In the genomic region with DNA sequence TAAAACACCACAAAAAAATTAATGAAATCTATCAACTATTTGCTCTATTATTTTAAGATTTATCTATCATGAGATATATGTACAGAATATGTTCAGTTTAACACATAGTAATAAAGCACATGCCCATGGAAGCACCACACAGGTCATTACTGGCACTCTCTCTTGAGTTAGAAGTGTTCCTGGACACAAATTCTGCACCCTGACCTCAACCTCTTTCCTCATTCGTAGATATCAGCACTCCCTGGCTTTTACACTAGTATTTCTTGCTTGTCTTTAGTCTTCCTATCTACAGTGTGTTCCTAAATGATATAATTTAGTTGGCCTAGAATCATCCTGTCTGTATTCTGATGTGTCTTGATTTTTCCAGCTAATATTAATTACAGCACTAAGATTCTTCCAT, we compare ENCODE assay signal across 35 cellular contexts.
"Had no signal": no experiment of that assay in that cellular context is flagged by ENCODE, and none has a peak within 500 bp of the region (broad histone marks: within the 10 kb centered on the region; RNA-seq: fewer than 3 reads in every experiment).

No MANE protein-coding gene starts in this region.

- DNase-seq: Karpas-422, Kasumi-1, MG63, MM.1S, MV-4-11, NCI-H1048, NCI-H1092, NCI-H1092 treated with DMSO at 0.1 percent for 48 hours, NCI-H1105, NCI-H1105 treated with DMSO at 0.1 percent for 48 hours, NCI-H1417, NCI-H1417 treated with DMSO at 0.1 percent for 48 hours, NCI-H1436, NCI-H1436 treated with DMSO at 0.1 percent for 48 hours, NCI-H146, NCI-H1694, NCI-H1694 treated with DMSO at 0.1 percent for 48 hours, NCI-H187, NCI-H187 treated with DMSO at 0.1 percent for 48 hours, NCI-H1930, NCI-H2029, NCI-H2029 treated with DMSO at 0.1 percent for 48 hours, NCI-H2081, NCI-H2081 treated with DMSO at 0.1 percent for 48 hours, NCI-H2107, NCI-H2171, NCI-H2171 treated with DMSO at 0.1 percent for 48 hours, NCI-H2227 treated with DMSO at 0.1 percent for 48 hours, NCI-H226, NCI-H345, NCI-H446, NCI-H446 treated with DMSO at 0.1 percent for 48 hours, NCI-H510A, NCI-H510A treated with DMSO at 0.1 percent for 48 hours had no signal

- H3K27ac ChIP-seq: KMS-11 had no signal

- H3K9ac ChIP-seq: KMS-11 had no signal

- H3K36me3 ChIP-seq: MG63 had no signal

- H3K9me3 ChIP-seq: MG63 had no signal

- H3K4me2 ChIP-seq: KMS-11 had no signal

- H3K4me3 ChIP-seq: MG63 had no signal

- H3K27me3 ChIP-seq: MG63 had no signal
